2 cellular contexts compared by ENCODE assay signal in the genomic region with DNA sequence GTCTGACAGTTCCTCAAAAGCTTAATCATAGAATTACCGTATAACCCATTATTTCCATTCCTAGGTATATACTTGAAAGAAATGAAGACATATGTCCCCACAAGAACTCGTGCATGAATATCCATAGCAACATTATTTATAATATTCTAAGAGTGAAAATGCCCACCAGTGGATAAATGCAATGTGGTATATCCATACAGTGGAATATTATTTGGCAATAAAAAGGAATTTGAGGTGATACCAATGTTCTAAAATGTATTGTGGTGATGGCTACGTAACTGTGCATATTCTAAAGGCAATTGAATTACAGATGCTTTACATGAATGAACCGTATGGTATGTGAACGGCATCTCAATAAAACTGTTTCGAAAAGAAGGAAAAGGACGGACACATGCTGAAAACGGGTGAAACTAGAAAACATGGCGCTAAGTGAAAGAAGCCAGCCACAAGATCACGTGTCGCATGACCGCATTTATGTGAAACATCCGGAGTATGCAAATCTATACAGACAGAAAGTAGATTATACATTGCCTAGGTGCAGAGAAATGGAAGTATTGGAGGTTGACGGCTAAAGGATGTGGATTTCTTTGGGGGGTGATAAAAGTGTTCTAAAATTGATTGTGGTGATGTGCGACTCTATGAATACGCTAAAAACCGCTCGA.
TF ChIP-seq lines count a peak whose summit lies in the region.

No MANE protein-coding gene starts in this region.

TF ChIP-seq in SK-N-SH treated with all-trans-retinoic acid at 6 μM for 48 hours, 23 proteins besides CTCF, POLR2A, EP300 and RAD21:
- TF ChIP-seq ZNF8 (CRISPR knock-in tag; IDR thresholded peaks at IDR 0.05), result peak; percentile 45; the same call in 1 of the 2 replicates

TF ChIP-seq in K562, 482 proteins besides CTCF, POLR2A, EP300 and RAD21:
- TF ChIP-seq ZNF146 (CRISPR knock-in tag; IDR thresholded peaks at IDR 0.05; ENCODE audit: unreplicated experiment), result peak; percentile 84
- TF ChIP-seq, protein P1, sequence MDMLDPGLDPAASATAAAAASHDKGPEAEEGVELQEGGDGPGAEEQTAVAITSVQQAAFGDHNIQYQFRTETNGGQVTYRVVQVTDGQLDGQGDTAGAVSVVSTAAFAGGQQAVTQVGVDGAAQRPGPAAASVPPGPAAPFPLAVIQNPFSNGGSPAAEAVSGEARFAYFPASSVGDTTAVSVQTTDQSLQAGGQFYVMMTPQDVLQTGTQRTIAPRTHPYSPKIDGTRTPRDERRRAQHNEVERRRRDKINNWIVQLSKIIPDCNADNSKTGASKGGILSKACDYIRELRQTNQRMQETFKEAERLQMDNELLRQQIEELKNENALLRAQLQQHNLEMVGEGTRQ (CRISPR knock-in tag; IDR thresholded peaks at IDR 0.05), result peak; percentile 63
- TF ChIP-seq, protein P2, sequence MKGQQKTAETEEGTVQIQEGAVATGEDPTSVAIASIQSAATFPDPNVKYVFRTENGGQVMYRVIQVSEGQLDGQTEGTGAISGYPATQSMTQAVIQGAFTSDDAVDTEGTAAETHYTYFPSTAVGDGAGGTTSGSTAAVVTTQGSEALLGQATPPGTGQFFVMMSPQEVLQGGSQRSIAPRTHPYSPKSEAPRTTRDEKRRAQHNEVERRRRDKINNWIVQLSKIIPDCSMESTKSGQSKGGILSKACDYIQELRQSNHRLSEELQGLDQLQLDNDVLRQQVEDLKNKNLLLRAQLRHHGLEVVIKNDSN (CRISPR knock-in tag; IDR thresholded peaks at IDR 0.05), result peak; percentile 56
- TF ChIP-seq CBX3 (IDR thresholded peaks at IDR 0.05; ENCODE audit: borderline replicate concordance in 1 of 2, low read length in 2 of 2), result 0 out of 3 replicates have a peak, but pooled peaks of 1 of the 2 experiments have one; percentile 18
- TF ChIP-seq TRIM24 (IDR thresholded peaks at IDR 0.05), result 0 out of 4 replicates have a peak, but pooled peaks of 1 of the 2 experiments have one; percentile 31
- TF ChIP-seq TRIM28 (IDR thresholded peaks at IDR 0.05), result peak; percentile 60; the same call in 1 of the 2 replicates
